In the genomic region with DNA sequence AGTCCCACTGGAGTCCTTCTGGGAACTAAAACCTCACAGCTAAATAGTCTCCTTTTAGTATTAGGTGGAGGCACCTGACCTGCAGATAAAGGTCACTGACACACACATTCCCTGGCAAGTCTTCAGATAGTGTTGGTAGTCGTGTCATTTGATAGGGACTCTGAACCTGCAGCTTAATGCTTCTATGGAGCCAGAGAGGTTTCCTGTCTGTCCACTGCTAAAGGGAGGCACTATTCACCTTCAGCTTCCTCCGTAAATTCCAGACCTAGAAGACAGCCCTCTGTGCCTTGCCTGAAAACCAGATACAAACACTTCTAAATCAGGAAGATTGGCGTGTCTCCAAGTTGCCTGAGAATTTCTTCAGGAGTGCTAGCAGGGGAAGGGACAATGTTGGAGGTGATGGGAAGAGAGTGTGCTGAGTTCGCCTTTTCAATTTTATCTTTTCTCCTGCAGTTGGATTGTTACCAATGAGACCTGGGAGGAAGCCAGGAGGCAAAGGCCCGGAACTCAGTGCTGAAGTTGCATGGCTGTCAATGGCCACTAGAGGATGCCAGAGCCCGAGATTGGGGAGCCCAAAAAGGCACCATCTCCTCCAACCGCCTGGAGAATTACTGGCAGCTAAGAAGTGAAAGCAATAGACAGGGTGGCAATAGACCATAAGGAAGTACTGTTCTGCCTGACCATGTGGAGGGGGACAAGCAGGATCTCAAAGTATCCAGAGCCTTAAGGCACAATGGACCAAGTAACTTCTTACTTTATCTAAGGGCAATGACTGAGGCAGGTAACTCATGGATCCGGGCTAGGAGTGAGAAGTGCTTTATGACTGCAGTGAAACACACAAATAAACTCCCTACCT, we compare ENCODE assay signal across 8 cellular contexts.
DNase-seq lines count a peak whose midpoint lies in the region; ATAC-seq lines count a peak whose summit lies in the region.

No MANE protein-coding gene starts in this region.

- H3K36me3 Mint-ChIP-seq in CD4-positive, CD25-positive, alpha-beta regulatory T cell, result no peaks in the 10 kb centered on the region

- peak overlapping the region in 1 of 3 donors; percentile 43 for H3K27ac Mint-ChIP-seq in CD4-positive, CD25-positive, alpha-beta regulatory T cell

- H3K9me3 Mint-ChIP-seq in CD4-positive, CD25-positive, alpha-beta regulatory T cell, result peaks cover 0 to 3% (median 0%) of the 10 kb centered on the region in 7 donors

- H3K4me3 ChIP-seq in CD4-positive, CD25-positive, alpha-beta regulatory T cell (ENCODE audit: low read depth, low read length), result no peak overlapping the region

- H3K27ac ChIP-seq in CD4-positive, CD25-positive, alpha-beta regulatory T cell (ENCODE audit: insufficient read depth, low read length, poor library complexity, severe bottlenecking), result no peak overlapping the region

- peaks cover 2% of the 10 kb centered on the region for H3K27me3 ChIP-seq in CD4-positive, CD25-positive, alpha-beta regulatory T cell (ENCODE audit: control insufficient read depth, insufficient read depth, low read length)

- no peaks in the 10 kb centered on the region for H3K9me3 ChIP-seq in CD4-positive, CD25-positive, alpha-beta regulatory T cell (ENCODE audit: control insufficient read depth in 2 of 2, low read length in 2 of 2)

- no peak overlapping the region for H3K4me3 Mint-ChIP-seq in CD4-positive, CD25-positive, alpha-beta regulatory T cell

- peak; percentile 79 to 80 for ATAC-seq in CD4-positive, CD25-positive, alpha-beta regulatory T cell (ENCODE audit: low read depth in 2 of 2)
- ATAC-seq in GM19328 (IDR thresholded peaks at IDR 0.05; ENCODE audit: unreplicated experiment), result peak; percentile 95
- peak; percentile 88 for ATAC-seq in HG03442 (IDR thresholded peaks at IDR 0.05; ENCODE audit: unreplicated experiment)

- DNase-seq in CD4-positive, CD25-positive, alpha-beta regulatory T cell, result peak; percentile 26 to 70 (median 45)
- DNase-seq in NCI-H526 (lab: John Stamatoyannopoulos, UW) (peak; percentile 39 to 79), dermis blood vessel endothelial cell (peak; percentile 78), medulla oblongata (ENCODE audit: extremely low spot score) (peak; percentile 74)
- peak; percentile 59 for DNase-seq in activated CD4-positive, alpha-beta T cell treated with anti-CD3 and anti-CD28 coated beads, Interleukin-2, amount 50 U/mL, for 1 hour
- peak; percentile 34 to 38 for DNase-seq in stimulated activated CD8-positive, alpha-beta memory T cell treated with anti-CD3 and anti-CD28 coated beads, Interleukin-15, amount 100 ng/mL, for 48 hours (ENCODE audit: low read depth in 2 of 2)

- H3K27me3 Mint-ChIP-seq in CD4-positive, CD25-positive, alpha-beta regulatory T cell, result peaks cover 20% of the 10 kb centered on the region

- peaks cover 0 to 4% (median 2%) of the 10 kb centered on the region in 4 donors for H3K4me1 Mint-ChIP-seq in CD4-positive, CD25-positive, alpha-beta regulatory T cell

- H3K4me1 ChIP-seq in CD4-positive, CD25-positive, alpha-beta regulatory T cell (ENCODE audit: control insufficient read depth, insufficient read depth, low read length, poor library complexity, severe bottlenecking), result no peaks in the 10 kb centered on the region

- no peaks in the 10 kb centered on the region for H3K36me3 ChIP-seq in CD4-positive, CD25-positive, alpha-beta regulatory T cell (ENCODE audit: control insufficient read depth, insufficient read depth, low read length)
